ENCODE assay signal across 12 cellular contexts in genomic region chr15:68113273-68113672, GRCh38. TPM values are rescaled to one million over a fixed set of nuclear protein-coding genes. Genes with fewer than 3 reads are reported as not detected.
DNase-seq lines count a peak whose midpoint lies in the region; ATAC-seq and TF ChIP-seq lines count a peak whose summit lies in the region.
"Had no signal": no experiment of that assay in that cellular context is flagged by ENCODE, and none has a peak within 500 bp of the region (broad histone marks: within the 10 kb centered on the region; RNA-seq: fewer than 3 reads in every experiment).

No MANE protein-coding gene starts in this region.

- H3K36me3 Mint-ChIP-seq in HFFc6 (ENCODE audit: low read depth): peaks cover 7% of the 10 kb centered on the region
- H3K36me3 Mint-ChIP-seq in activated naive CD8-positive, alpha-beta T cell treated with anti-CD3 and anti-CD28 coated beads, Interleukin-2, amount 10 ng/mL, durations not matched to agents 7 days and 5 days: peaks cover 35% of the 10 kb centered on the region

- no peak for ATAC-seq in activated naive CD8-positive, alpha-beta T cell treated with anti-CD3 and anti-CD28 coated beads, Interleukin-2, amount 10 ng/mL, durations not matched to agents 7 days and 5 days (ENCODE audit: low read depth)
- ATAC-seq in GM19023 (IDR thresholded peaks at IDR 0.05; ENCODE audit: unreplicated experiment) (no peak), HG02884 (IDR thresholded peaks at IDR 0.05; ENCODE audit: unreplicated experiment) (no peak)

- no peak for TF ChIP-seq CTCF in HFFc6 (IDR thresholded peaks at IDR 0.05)

- no peaks in the 10 kb centered on the region for H3K27me3 Mint-ChIP-seq in HFFc6 (ENCODE audit: insufficient read depth)
- no peaks in the 10 kb centered on the region for H3K27me3 Mint-ChIP-seq in activated naive CD8-positive, alpha-beta T cell treated with anti-CD3 and anti-CD28 coated beads, Interleukin-2, amount 10 ng/mL, durations not matched to agents 7 days and 5 days

- DNase-seq in AG08396 (ENCODE audit: low spot score) (peak; percentile 6), HFFc6 (peak; percentile 16), lung microvascular endothelial cell (ENCODE audit: low read depth in 2 of 2) (peak; percentile 12 to 19), hippocampal formation (lab: John Stamatoyannopoulos, UW) (no peak), D341Med (ENCODE audit: low spot score) (no peak)
- DNase-seq in activated naive CD8-positive, alpha-beta T cell treated with anti-CD3 and anti-CD28 coated beads, Interleukin-2, amount 10 ng/mL, durations not matched to agents 7 days and 5 days: no peak
- DNase-seq: activated gamma-delta T cell treated with Interleukin-2 at 50 U/mL for 16 hours, DMS79 treated with DMSO at 0.1 percent for 48 hours, esophagus squamous epithelium, NCI-H1436 had no signal

- H3K4me3 Mint-ChIP-seq in HFFc6: peak overlapping the region; percentile 87
- H3K4me3 Mint-ChIP-seq in activated naive CD8-positive, alpha-beta T cell treated with anti-CD3 and anti-CD28 coated beads, Interleukin-2, amount 10 ng/mL, durations not matched to agents 7 days and 5 days: peak overlapping the region; percentile 44

- POLR2A ChIA-PET in activated naive CD8-positive, alpha-beta T cell treated with anti-CD3 and anti-CD28 coated beads, Interleukin-2, amount 10 ng/mL, durations not matched to agents 7 days and 5 days (lab: Charles Lee): interaction anchor here (1.4 to 1.5 kb wide), 2 partner anchors 58 to 59 kb away, joined by 3 read pairs; partner anchors contain the start of gene PIAS1

- H3K4me1 Mint-ChIP-seq in HFFc6 (ENCODE audit: low read depth): peaks cover 48% of the 10 kb centered on the region
- H3K4me1 Mint-ChIP-seq in activated naive CD8-positive, alpha-beta T cell treated with anti-CD3 and anti-CD28 coated beads, Interleukin-2, amount 10 ng/mL, durations not matched to agents 7 days and 5 days: peaks cover 24% of the 10 kb centered on the region

- H3K9me3 Mint-ChIP-seq in HFFc6: no peaks in the 10 kb centered on the region
- peaks cover 4% of the 10 kb centered on the region for H3K9me3 Mint-ChIP-seq in activated naive CD8-positive, alpha-beta T cell treated with anti-CD3 and anti-CD28 coated beads, Interleukin-2, amount 10 ng/mL, durations not matched to agents 7 days and 5 days

- H3K27ac Mint-ChIP-seq in HFFc6: peak overlapping the region; percentile 84
- H3K27ac Mint-ChIP-seq in activated naive CD8-positive, alpha-beta T cell treated with anti-CD3 and anti-CD28 coated beads, Interleukin-2, amount 10 ng/mL, durations not matched to agents 7 days and 5 days: no peak overlapping the region

RNA-seq across cellular contexts. Expression of gene PIAS1, which starts 59.2 kb away (rescaled TPM):
- 10 to 100 TPM; 23.7 to 31.8 (median 27.6) TPM for total RNA-seq in HFFc6 (2021; fragmentation: NEBNext Ultra II Directional; extraction: Animal tissue kit (Norgen Biotek cat#: 25700))
- total RNA-seq in activated naive CD8-positive, alpha-beta T cell treated with anti-CD3 and anti-CD28 coated beads, Interleukin-2, amount 10 ng/mL, durations not matched to agents 7 days and 5 days: 10 to 100 TPM; 53.8 to 54.3 TPM
- 8.1 and 12.7 TPM in 2 replicates for total RNA-seq in lung microvascular endothelial cell

Comparison
In these comparisons a context has a peak if more than half of its experiments do, and no peak if none do; other contexts are left out.
1. DNase-seq: peak in AG08396 (single experiment), HFFc6 (single experiment) and lung microvascular endothelial cell (2 of 2); none in activated naive CD8-positive, alpha-beta T cell treated with anti-CD3 and anti-CD28 coated beads, Interleukin-2, amount 10 ng/mL, durations not matched to agents 7 days and 5 days (single experiment), hippocampal formation (0 of 2) and D341Med (single experiment).